1 cellular context compared by ENCODE assay signal in genomic region chrX:9682456-9682855, GRCh38.
TF ChIP-seq lines count a peak whose summit lies in the region.

No MANE protein-coding gene starts in this region.

TF ChIP-seq in GM23338, 12 proteins besides CTCF, POLR2A, EP300 and RAD21 (continued from another document):
- no peak for TF ChIP-seq ZNF462 (CRISPR knock-in tag; IDR thresholded peaks at IDR 0.05)
- TF ChIP-seq NANOG (IDR thresholded peaks at IDR 0.05; ENCODE audit: borderline replicate concordance): no peak
- TF ChIP-seq STAT1 (IDR thresholded peaks at IDR 0.05; ENCODE audit: unreplicated experiment): no peak
- TF ChIP-seq ZNF114 (CRISPR knock-in tag; IDR thresholded peaks at IDR 0.05): no peak
- no peak for TF ChIP-seq CREB1 (CRISPR knock-in tag; IDR thresholded peaks at IDR 0.05; ENCODE audit: low read depth)
- TF ChIP-seq JUNB (IDR thresholded peaks at IDR 0.05; ENCODE audit: unreplicated experiment): no peak
- no peak for TF ChIP-seq POLR2AphosphoS5 (IDR thresholded peaks at IDR 0.05; ENCODE audit: low read depth)
